Comparison of ENCODE assay signal across 2 cellular contexts in genomic region chr1:153635872-153636271, GRCh38.
TF ChIP-seq lines count a peak whose summit lies in the region.

No MANE protein-coding gene starts in this region.

TF ChIP-seq in SK-N-SH, 30 proteins besides CTCF, POLR2A, EP300 and RAD21:
- TF ChIP-seq TAF1 (IDR thresholded peaks at IDR 0.05; ENCODE audit: borderline replicate concordance, low read depth, low read length) (no peak), YY1 (IDR thresholded peaks at IDR 0.05; ENCODE audit: low read depth) (no peak), POLR2AphosphoS5 (IDR thresholded peaks at IDR 0.05; ENCODE audit: low read depth, low read length) (no peak), PBX3 (IDR thresholded peaks at IDR 0.05) (no peak), ZBTB33 (IDR thresholded peaks at IDR 0.05; ENCODE audit: borderline replicate concordance, low read depth) (no peak), TCF12 (IDR thresholded peaks at IDR 0.05) (no peak), NRF1 (IDR thresholded peaks at IDR 0.05; ENCODE audit: low read depth, low read length) (no peak)

TF ChIP-seq in SK-N-SH treated with all-trans-retinoic acid at 6 μM for 48 hours, 23 proteins besides CTCF, POLR2A, EP300 and RAD21:
- TF ChIP-seq, protein P1, sequence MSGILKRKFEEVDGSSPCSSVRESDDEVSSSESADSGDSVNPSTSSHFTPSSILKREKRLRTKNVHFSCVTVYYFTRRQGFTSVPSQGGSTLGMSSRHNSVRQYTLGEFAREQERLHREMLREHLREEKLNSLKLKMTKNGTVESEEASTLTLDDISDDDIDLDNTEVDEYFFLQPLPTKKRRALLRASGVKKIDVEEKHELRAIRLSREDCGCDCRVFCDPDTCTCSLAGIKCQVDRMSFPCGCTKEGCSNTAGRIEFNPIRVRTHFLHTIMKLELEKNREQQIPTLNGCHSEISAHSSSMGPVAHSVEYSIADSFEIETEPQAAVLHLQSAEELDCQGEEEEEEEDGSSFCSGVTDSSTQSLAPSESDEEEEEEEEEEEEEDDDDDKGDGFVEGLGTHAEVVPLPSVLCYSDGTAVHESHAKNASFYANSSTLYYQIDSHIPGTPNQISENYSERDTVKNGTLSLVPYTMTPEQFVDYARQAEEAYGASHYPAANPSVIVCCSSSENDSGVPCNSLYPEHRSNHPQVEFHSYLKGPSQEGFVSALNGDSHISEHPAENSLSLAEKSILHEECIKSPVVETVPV (CRISPR knock-in tag; IDR thresholded peaks at IDR 0.05), result no peak
TF ChIP-seq in SK-N-SH treated with all-trans-retinoic acid at 6 μM for 48 hours: peak in this region for 0.
